20 cellular contexts compared by ENCODE assay signal in genomic region chr6:12969933-12970332, GRCh38.
"Had no signal": no experiment of that assay in that cellular context is flagged by ENCODE, and none has a peak within 500 bp of the region (broad histone marks: within the 10 kb centered on the region; RNA-seq: fewer than 3 reads in every experiment).

No MANE protein-coding gene starts in this region.

- H3K27me3 ChIP-seq: neutrophil, pancreas, testis, upper lobe of right lung had no signal

- FAIRE-seq: endothelial cell of umbilical vein, islet of Langerhans, pancreas had no signal

- H3K4me3 ChIP-seq: esophagus squamous epithelium, lower lobe of right lung, pancreas, smooth muscle cell, testis, upper lobe of right lung had no signal

- DNase-seq: activated B cell treated with CpG ODN at 0.5 μM for 24 hours; activated CD4-positive, alpha-beta memory T cell treated with anti-CD3 and anti-CD28 coated beads for 36 hours; activated CD4-positive, alpha-beta T cell treated with anti-CD3 and anti-CD28 coated beads for 4 hours; activated T-cell treated with anti-CD3 and anti-CD28 coated beads for 4 hours; effector memory CD4-positive, alpha-beta T cell; esophagus squamous epithelium; hippocampal formation; left colon; lower lobe of right lung; natural killer cell; pancreas; stimulated activated CD4-positive, alpha-beta T cell treated with anti-CD3 and anti-CD28 coated beads, Interleukin-4, amount 100 ng/mL, for 1 hour; testis; upper lobe of right lung had no signal

- H3K9me3 ChIP-seq: esophagus squamous epithelium, lower lobe of right lung, neutrophil, pancreas, testis, upper lobe of right lung had no signal

- H3K27ac ChIP-seq: esophagus squamous epithelium, neutrophil, pancreas, testis, upper lobe of right lung had no signal

- H3K4me1 ChIP-seq: esophagus squamous epithelium, testis, upper lobe of right lung had no signal

- ATAC-seq: left colon; natural killer cell; pancreas; sciatic nerve; stimulated activated effector memory CD8-positive, alpha-beta T cell treated with anti-CD3 and anti-CD28 coated beads, Interleukin-12 subunit alpha, Interleukin-12 subunit beta, amount 100 ng/mL, for 72 hours had no signal

- H3K36me3 ChIP-seq: esophagus squamous epithelium, lower lobe of right lung, neutrophil, pancreas, upper lobe of right lung had no signal
